In the genomic region with DNA sequence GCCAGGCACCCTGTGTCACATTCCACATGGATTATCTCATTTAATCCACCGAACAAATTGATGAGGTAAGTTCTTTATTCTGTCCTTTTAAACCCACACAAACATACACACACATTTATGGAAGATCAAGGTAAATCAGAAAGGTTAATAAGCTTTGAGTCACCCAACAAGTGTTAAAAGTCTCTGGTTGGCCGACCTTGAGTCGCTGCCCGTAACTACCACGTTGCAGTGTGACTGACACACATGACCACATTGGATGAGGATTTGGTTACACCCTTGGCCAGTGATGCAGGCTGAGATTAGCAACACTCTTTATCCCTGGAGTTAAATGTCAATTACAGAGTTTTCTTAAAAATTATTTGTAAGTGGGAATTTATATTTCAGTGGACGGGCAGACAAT, we compare ENCODE assay signal across 13 cellular contexts. TPM values are rescaled to one million over a fixed set of nuclear protein-coding genes. Genes with fewer than 3 reads are reported as not detected.
DNase-seq lines count a peak whose midpoint lies in the region; ATAC-seq and TF ChIP-seq lines count a peak whose summit lies in the region.
"Had no signal": no experiment of that assay in that cellular context is flagged by ENCODE, and none has a peak within 500 bp of the region (broad histone marks: within the 10 kb centered on the region; RNA-seq: fewer than 3 reads in every experiment).

No MANE protein-coding gene starts in this region.

- H3K27ac Mint-ChIP-seq in activated B cell treated with CpG ODN at 0.5 μM for 24 hours, result peak overlapping the region; percentile 71

- no peaks in the 10 kb centered on the region for H3K9me3 ChIP-seq in WERI-Rb-1 (ENCODE audit: severe bottlenecking)
- H3K9me3 ChIP-seq: uterus had no signal

- DNase-seq in activated B cell treated with CpG ODN at 0.5 μM for 24 hours, result no peak
- no peak for DNase-seq in sciatic nerve (ENCODE audit: low spot score)
- no peak for DNase-seq in AML-193 (lab: John Stamatoyannopoulos, UW)
- DNase-seq in DMS79 treated with DMSO at 0.1 percent for 48 hours (lab: John Stamatoyannopoulos, UW), result no peak
- DNase-seq in WERI-Rb-1, result no peak
- DNase-seq: Calu3, dorsolateral prefrontal cortex, hypothalamus, NCI-H1105 treated with DMSO at 0.1 percent for 48 hours, T-helper 2 cell, uterus had no signal

- CTCF ChIA-PET in activated B cell treated with CpG ODN at 0.5 μM for 24 hours (lab: Charles Lee), result interaction anchor here (0.7 kb wide), 1 partner anchor 12 kb away, joined by 3 read pairs; no protein-coding TSS in a partner anchor

- H3K4me1 Mint-ChIP-seq in activated B cell treated with CpG ODN at 0.5 μM for 24 hours, result peaks cover 74% of the 10 kb centered on the region

- peak overlapping the region; percentile 54 for H3K4me3 Mint-ChIP-seq in activated B cell treated with CpG ODN at 0.5 μM for 24 hours

- no peak overlapping the region for H3K4me3 ChIP-seq in WERI-Rb-1 (ENCODE audit: low read depth, low read length)
- H3K4me3 ChIP-seq: dorsolateral prefrontal cortex, uterus had no signal

- POLR2A ChIA-PET in activated B cell treated with CpG ODN at 0.5 μM for 24 hours (lab: Charles Lee), result interaction anchor here (0.5 to 2.6 kb wide), 4 partner anchors 11 to 21 kb away, joined by 3 to 21 read pairs (median 6); partner anchors contain the start of gene FOXP1

- TF ChIP-seq CTCF in activated B cell treated with CpG ODN at 0.5 μM for 24 hours (IDR thresholded peaks at IDR 0.05), result no peak
- TF ChIP-seq CTCF in WERI-Rb-1 (IDR thresholded peaks at IDR 0.05; ENCODE audit: low read depth, low read length), result no peak

- H3K36me3 ChIP-seq in WERI-Rb-1, result no peaks in the 10 kb centered on the region
- H3K36me3 ChIP-seq: uterus had no signal

- intact Hi-C loops in activated B cell treated with CpG ODN at 0.5 μM for 24 hours (cut with micrococcal nuclease) (loop anchor here (1.0 kb wide), 1 partner anchor 17 kb away; no protein-coding TSS in a partner anchor), sciatic nerve (cut with DNase I) (no loop called here)

- ATAC-seq in GM19328 (IDR thresholded peaks at IDR 0.05; ENCODE audit: unreplicated experiment), result peak; percentile 11
- peak; percentile 66 for ATAC-seq in HG02981 (IDR thresholded peaks at IDR 0.05; ENCODE audit: unreplicated experiment)
- ATAC-seq in activated B cell treated with CpG ODN at 0.5 μM for 24 hours (ENCODE audit: low read depth), result peak; percentile 66
- ATAC-seq in sciatic nerve, result peak; percentile 52

- H3K27me3 ChIP-seq in WERI-Rb-1 (ENCODE audit: insufficient read depth, low read depth, severe bottlenecking), result no peaks in the 10 kb centered on the region
- H3K27me3 ChIP-seq: dorsolateral prefrontal cortex, uterus had no signal

- peaks cover 6% of the 10 kb centered on the region for H3K27me3 Mint-ChIP-seq in activated B cell treated with CpG ODN at 0.5 μM for 24 hours

- no peak overlapping the region for H3K27ac ChIP-seq in WERI-Rb-1
- H3K27ac ChIP-seq: dorsolateral prefrontal cortex, uterus had no signal

- H3K9me3 Mint-ChIP-seq in activated B cell treated with CpG ODN at 0.5 μM for 24 hours, result no peaks in the 10 kb centered on the region

- peaks cover 18% of the 10 kb centered on the region for H3K36me3 Mint-ChIP-seq in activated B cell treated with CpG ODN at 0.5 μM for 24 hours (ENCODE audit: low read depth)

RNA-seq across cellular contexts. Expression of gene FOXP1, which starts 19.2 kb away (rescaled TPM):
- total RNA-seq in activated B cell treated with CpG ODN at 0.5 μM for 24 hours (491 and 563 TPM in 2 replicates), sciatic nerve (137 TPM)

Comparison
In these comparisons a context has a peak if more than half of its experiments do, and no peak if none do; other contexts are left out.
1. ATAC-seq: peak in every context shown above with its lines; median percentile 66 in HG02981; 66 in activated B cell treated with CpG ODN at 0.5 μM for 24 hours; 52 in sciatic nerve; 11 in GM19328.